Comparison of ENCODE assay signal across 20 cellular contexts in genomic region chr2:15645720-15646385, GRCh38. TPM values are rescaled to one million over a fixed set of nuclear protein-coding genes. Genes with fewer than 3 reads are reported as not detected.
DNase-seq lines count a peak whose midpoint lies in the region; ATAC-seq, FAIRE-seq and TF ChIP-seq lines count a peak whose summit lies in the region.
"Had no signal": no experiment of that assay in that cellular context is flagged by ENCODE, and none has a peak within 500 bp of the region (broad histone marks: within the 10 kb centered on the region; RNA-seq: fewer than 3 reads in every experiment).

No MANE protein-coding gene starts in this region.

- ATAC-seq in GM19351 (IDR thresholded peaks at IDR 0.05; ENCODE audit: unreplicated experiment): peak; percentile 42
- no peak for ATAC-seq in naive thymus-derived CD8-positive, alpha-beta T cell
- ATAC-seq: PC-3 had no signal

- no peak overlapping the region for H3K4me3 Mint-ChIP-seq in naive thymus-derived CD8-positive, alpha-beta T cell
- H3K4me3 Mint-ChIP-seq: H9 had no signal

- H3K23ac ChIP-seq in trophoblast cell (ENCODE audit: low read length): no peak overlapping the region

- peaks cover 0 to 11% (median 2%) of the 10 kb centered on the region in 9 donors for H3K9me3 Mint-ChIP-seq in naive thymus-derived CD8-positive, alpha-beta T cell

- no peaks in the 10 kb centered on the region for H3K36me3 ChIP-seq in endothelial cell of umbilical vein (ENCODE audit: control insufficient read depth in 2 of 2, extremely low read depth in 1 of 2, insufficient read depth in 2 of 2, low read length in 2 of 2)
- H3K36me3 ChIP-seq in trophoblast cell (ENCODE audit: control insufficient read depth in 1 of 2, insufficient read depth in 2 of 2, low read length in 2 of 2): no peaks in the 10 kb centered on the region
- H3K36me3 ChIP-seq: SJCRH30 had no signal

- peaks cover 13% of the 10 kb centered on the region for H3K4me1 ChIP-seq in endothelial cell of umbilical vein (ENCODE audit: control insufficient read depth, extremely low read depth, insufficient read depth, low read length)
- H3K4me1 ChIP-seq in trophoblast cell (ENCODE audit: control insufficient read depth in 1 of 2, insufficient read depth in 2 of 2, low read length in 2 of 2): peaks cover 29 to 34% of the 10 kb centered on the region in 2 experiments
- H3K4me1 ChIP-seq: SJCRH30 had no signal

- peak overlapping the region; percentile 55 for H4K91ac ChIP-seq in trophoblast cell (ENCODE audit: low read depth, low read length)

- H4K20me1 ChIP-seq in endothelial cell of umbilical vein (replicated peaks; ENCODE audit: control insufficient read depth, extremely low read depth, insufficient read depth, low read length): no peaks in the 10 kb centered on the region

- H3K27ac Mint-ChIP-seq in naive thymus-derived CD8-positive, alpha-beta T cell: no peak overlapping the region

- peaks cover 0 to 6% (median 0%) of the 10 kb centered on the region in 4 donors for H3K4me1 Mint-ChIP-seq in naive thymus-derived CD8-positive, alpha-beta T cell

- H3K79me2 ChIP-seq in endothelial cell of umbilical vein (ENCODE audit: control insufficient read depth, insufficient read depth, low read length): no peaks in the 10 kb centered on the region
- H3K79me2 ChIP-seq in trophoblast cell (ENCODE audit: control insufficient read depth, insufficient read depth, low read length, poor library complexity): no peaks in the 10 kb centered on the region

- no peak overlapping the region for H2BK5ac ChIP-seq in trophoblast cell (ENCODE audit: low read depth, low read length, poor library complexity)

- no peak overlapping the region for H4K12ac ChIP-seq in trophoblast cell (ENCODE audit: low read depth, low read length)

- CTCF ChIA-PET in endothelial cell of umbilical vein (lab: Charles Lee): interaction anchor here (1.6 kb wide), 1 partner anchor 13 kb away, joined by 5 read pairs; no protein-coding TSS in a partner anchor

- no peak overlapping the region for H3K4ac ChIP-seq in trophoblast cell (ENCODE audit: low read depth, low read length)

- H3K4me2 ChIP-seq in endothelial cell of umbilical vein (ENCODE audit: insufficient read depth, low read length) (no peak overlapping the region), trophoblast cell (ENCODE audit: low read length) (no peak overlapping the region)

- H3K9ac ChIP-seq in endothelial cell of umbilical vein (replicated peaks; ENCODE audit: extremely low read depth, insufficient read depth, low read length) (no peak overlapping the region), trophoblast cell (ENCODE audit: low read length) (no peak overlapping the region)

- no peaks in the 10 kb centered on the region for H3K27me3 ChIP-seq in endothelial cell of umbilical vein (ENCODE audit: control insufficient read depth in 2 of 2, insufficient read depth in 2 of 2, low read length in 2 of 2)
- H3K27me3 ChIP-seq in trophoblast cell (ENCODE audit: insufficient read depth, low read length): no peaks in the 10 kb centered on the region
- H3K27me3 ChIP-seq: SJCRH30 had no signal

- no TSS peak for BruUV-seq in endothelial cell of umbilical vein (replicated peaks; lab: Mats Ljungman, UMichigan)

- peak overlapping the region; percentile 34 for H3K14ac ChIP-seq in trophoblast cell (ENCODE audit: low read length)

- peak overlapping the region; percentile 90 for H2AK5ac ChIP-seq in trophoblast cell (ENCODE audit: low read length)

- dilution Hi-C loops in endothelial cell of umbilical vein (cut with MboI; ENCODE audit: extremely low pct_ligation_motif_present, low sequenced_read_pairs): no loop called here

- H2BK120ac ChIP-seq in trophoblast cell (ENCODE audit: insufficient read depth, low read length, poor library complexity): no peak overlapping the region

- no peak overlapping the region for H4K8ac ChIP-seq in trophoblast cell (ENCODE audit: low read depth, low read length)

- H3K9me1 ChIP-seq in endothelial cell of umbilical vein (replicated peaks; ENCODE audit: control insufficient read depth, extremely low read depth, insufficient read depth, low read length): no peaks in the 10 kb centered on the region

- TF ChIP-seq CTCF in endothelial cell of umbilical vein (IDR thresholded peaks at IDR 0.05; ENCODE audit: extremely low read depth in 1 of 2, insufficient read depth in 1 of 2, low read depth in 1 of 2, low read length in 2 of 2): no peak

- POLR2A ChIA-PET in endothelial cell of umbilical vein (lab: Charles Lee): no interaction called here
- POLR2A ChIA-PET in naive thymus-derived CD8-positive, alpha-beta T cell (lab: Charles Lee): no interaction called here

- peak overlapping the region; percentile 77 for H2BK12ac ChIP-seq in trophoblast cell (ENCODE audit: low read length)

- no CpG with 5 or more reads among the region's 9 CpGs for WGBS in trophoblast cell (ENCODE audit: extremely low coverage, insufficient coverage, insufficient read length)

- TF ChIP-seq POLR2A in endothelial cell of umbilical vein (IDR thresholded peaks at IDR 0.05; ENCODE audit: low read depth, low read length): no peak

- FAIRE-seq in endothelial cell of umbilical vein (lab: Jason Lieb, UNC): peak; percentile 40

- H3K4me3 ChIP-seq in endothelial cell of umbilical vein (replicated peaks in 1 of 3; ENCODE audit: insufficient read depth in 1 of 3, low read depth in 1 of 3, low read length in 3 of 3) (no peak overlapping the region), trophoblast cell (ENCODE audit: low read depth, low read length) (no peak overlapping the region)
- H3K4me3 ChIP-seq: SJCRH30 had no signal

- intact Hi-C loops in endothelial cell of umbilical vein (cut with micrococcal nuclease): no loop called here

- DNase-seq in NAMALWA (ENCODE audit: low spot score): peak; percentile 10
- DNase-seq in endothelial cell of umbilical vein (ENCODE audit: low read depth, low spot score): no peak
- DNase-seq in trophoblast cell: no peak
- DNase-seq in Ammon's horn (ENCODE audit: low spot score): no peak
- no peak for DNase-seq in substantia nigra (lab: John Stamatoyannopoulos, UW)
- DNase-seq in naive thymus-derived CD8-positive, alpha-beta T cell: no peak
- DNase-seq: ACHN, DMS 273 treated with DMSO at 0.1 percent for 48 hours, DND-41, H9, KBM-7, NCI-H1105 treated with DMSO at 0.1 percent for 48 hours, NCI-H1694, NCI-H2107, NCI-H510A, PC-3, SJCRH30 had no signal

- H3K27me3 Mint-ChIP-seq in naive thymus-derived CD8-positive, alpha-beta T cell: peaks cover 0 to 2% (median 0%) of the 10 kb centered on the region in 5 donors

- H3K18ac ChIP-seq in trophoblast cell (ENCODE audit: low read length): peak overlapping the region; percentile 47

- H3K36me3 Mint-ChIP-seq in naive thymus-derived CD8-positive, alpha-beta T cell: peaks cover 10 to 12% (median 12%) of the 10 kb centered on the region in 3 donors

- no peak overlapping the region for H2AFZ ChIP-seq in endothelial cell of umbilical vein (ENCODE audit: low read depth, low read length)
- H2AFZ ChIP-seq in trophoblast cell (ENCODE audit: insufficient read depth, low read length, poor library complexity): no peak overlapping the region

- no peaks in the 10 kb centered on the region for H3K9me3 ChIP-seq in endothelial cell of umbilical vein (replicated peaks; ENCODE audit: control insufficient read depth, insufficient read depth, low read length)
- no peaks in the 10 kb centered on the region for H3K9me3 ChIP-seq in trophoblast cell (ENCODE audit: insufficient read depth, low read depth, low read length)
- H3K9me3 ChIP-seq: SJCRH30 had no signal

- peaks cover 19% of the 10 kb centered on the region for H3K79me1 ChIP-seq in trophoblast cell (ENCODE audit: low read length)

- H3K27ac ChIP-seq in endothelial cell of umbilical vein (ENCODE audit: insufficient read depth, low read depth, low read length): no peak overlapping the region
- no peak overlapping the region for H3K27ac ChIP-seq in trophoblast cell (ENCODE audit: low read depth, low read length)
- H3K27ac ChIP-seq in substantia nigra (ENCODE audit: low read depth, low read length, poor library complexity, severe bottlenecking): no peak overlapping the region
- H3K27ac ChIP-seq: C4-2B, RWPE1, SJCRH30 had no signal

TF ChIP-seq in endothelial cell of umbilical vein, 7 proteins besides CTCF, POLR2A, EP300 and RAD21:
- TF ChIP-seq FOS (IDR thresholded peaks at IDR 0.05; ENCODE audit: borderline replicate concordance, insufficient read depth, low read length) (no peak), MAX (IDR thresholded peaks at IDR 0.05; ENCODE audit: insufficient read depth, insufficient read length) (no peak), MYC (IDR thresholded peaks at IDR 0.05; ENCODE audit: low read depth, low read length) (no peak), EZH2 (IDR thresholded peaks at IDR 0.05; ENCODE audit: borderline replicate concordance, low read depth, low read length, severe bottlenecking) (no peak), POLR2AphosphoS5 (IDR thresholded peaks at IDR 0.05; ENCODE audit: insufficient read depth, low read depth, low read length) (no peak), JUN (IDR thresholded peaks at IDR 0.05; ENCODE audit: borderline replicate concordance, insufficient read depth, insufficient read length, low read depth) (no peak), GATA2 (IDR thresholded peaks at IDR 0.05; ENCODE audit: insufficient read depth, insufficient read length, low read depth, low read length) (no peak)

RNA-seq across cellular contexts. Expression of gene DDX1, which starts 54.2 kb away (rescaled TPM):
- total RNA-seq in endothelial cell of umbilical vein: 117 and 124 TPM in 2 replicates
- polyA plus RNA-seq in endothelial cell of umbilical vein: 28.4 and 41.2 TPM in 2 replicates
- polyA plus RNA-seq in endothelial cell of umbilical vein (2011; cell fraction: cytosol; rRNA removed): 76.7 and 79.3 TPM in 2 replicates
- polyA plus RNA-seq in endothelial cell of umbilical vein (2011; cell fraction: nucleus; rRNA removed): 66.9 and 89.7 TPM in 2 replicates
- polyA plus RNA-seq in endothelial cell of umbilical vein (2012): 127 and 179 TPM in 2 replicates
- polyA minus RNA-seq in endothelial cell of umbilical vein: 34.2 and 38.7 TPM in 2 replicates
- polyA minus RNA-seq in endothelial cell of umbilical vein (2011; cell fraction: cytosol; rRNA and poly(A)+ RNA removed): 42.5 TPM
- polyA minus RNA-seq in endothelial cell of umbilical vein (2011; cell fraction: nucleus; rRNA and poly(A)+ RNA removed): 35.5 and 40.1 TPM in 2 replicates
- 93.8 and 94.8 TPM in 2 replicates for polyA plus RNA-seq in trophoblast cell (2013)
- 10 to 100 TPM; 57.7 to 64.1 TPM for total RNA-seq in naive thymus-derived CD8-positive, alpha-beta T cell
- polyA plus RNA-seq in naive thymus-derived CD8-positive, alpha-beta T cell: 10 to 100 TPM; 39.9 to 58.0 (median 41.3) TPM
